ENCODE assay signal across 29 cellular contexts in genomic region chr19:57025491-57025890, GRCh38.
"Had no signal": no experiment of that assay in that cellular context is flagged by ENCODE, and none has a peak within 500 bp of the region (broad histone marks: within the 10 kb centered on the region; RNA-seq: fewer than 3 reads in every experiment).

No MANE protein-coding gene starts in this region.

- H3K27ac Mint-ChIP-seq: stimulated activated effector memory CD8-positive, alpha-beta T cell treated with anti-CD3 and anti-CD28 coated beads, Interleukin-12 subunit alpha, Interleukin-12 subunit beta, amount 100 ng/mL, for 72 hours; stimulated activated memory B cell treated with anti-CD40 and anti-IgM and Interleukin-4, amounts not matched to agents 10 μg/mL and 1 μg/mL and 100 μg/mL, for 72 hours; stimulated activated naive B cell treated with anti-CD40 and anti-IgM and Interleukin-4, amounts not matched to agents 10 μg/mL and 1 μg/mL and 100 μg/mL, for 72 hours; stimulated activated naive CD8-positive, alpha-beta T cell treated with anti-CD3 and anti-CD28 coated beads, Interleukin-15, amount 100 ng/mL, for 72 hours; stimulated activated naive CD8-positive, alpha-beta T cell treated with anti-CD3 and anti-CD28 coated beads, Interleukin-15, Interleukin-2, amounts not matched to agents 100 ng/mL and 50 ng/mL, for 24 hours; type B pancreatic cell had no signal

- H3K4me3 ChIP-seq: stomach, suprapubic skin, testis, thoracic aorta, thyroid gland, tibial artery, tibial nerve, transverse colon, upper lobe of left lung, upper lobe of right lung, uterus, vagina had no signal

- FAIRE-seq: urothelium cell line had no signal

- H3K4me1 Mint-ChIP-seq: stimulated activated effector memory CD8-positive, alpha-beta T cell treated with anti-CD3 and anti-CD28 coated beads, Interleukin-12 subunit alpha, Interleukin-12 subunit beta, amount 100 ng/mL, for 72 hours; stimulated activated memory B cell treated with anti-CD40 and anti-IgM and Interleukin-4, amounts not matched to agents 10 μg/mL and 1 μg/mL and 100 μg/mL, for 72 hours; stimulated activated naive B cell treated with anti-CD40 and anti-IgM and Interleukin-4, amounts not matched to agents 10 μg/mL and 1 μg/mL and 100 μg/mL, for 72 hours; stimulated activated naive CD8-positive, alpha-beta T cell treated with anti-CD3 and anti-CD28 coated beads, Interleukin-15, amount 100 ng/mL, for 72 hours had no signal

- H3K27me3 Mint-ChIP-seq: stimulated activated memory B cell treated with anti-CD40 and anti-IgM and Interleukin-4, amounts not matched to agents 10 μg/mL and 1 μg/mL and 100 μg/mL, for 72 hours; stimulated activated naive CD8-positive, alpha-beta T cell treated with anti-CD3 and anti-CD28 coated beads, Interleukin-15, amount 100 ng/mL, for 72 hours; stimulated activated naive CD8-positive, alpha-beta T cell treated with anti-CD3 and anti-CD28 coated beads, Interleukin-15, Interleukin-2, amounts not matched to agents 100 ng/mL and 50 ng/mL, for 24 hours; type B pancreatic cell had no signal

- H3K9me3 ChIP-seq: testis, thoracic aorta, thyroid gland, upper lobe of right lung, vagina had no signal

- H3K36me3 Mint-ChIP-seq: stimulated activated effector memory CD8-positive, alpha-beta T cell treated with anti-CD3 and anti-CD28 coated beads, Interleukin-12 subunit alpha, Interleukin-12 subunit beta, amount 100 ng/mL, for 72 hours; stimulated activated memory B cell treated with anti-CD40 and anti-IgM and Interleukin-4, amounts not matched to agents 10 μg/mL and 1 μg/mL and 100 μg/mL, for 72 hours; stimulated activated naive B cell treated with anti-CD40 and anti-IgM and Interleukin-4, amounts not matched to agents 10 μg/mL and 1 μg/mL and 100 μg/mL, for 72 hours; type B pancreatic cell had no signal

- ATAC-seq: stimulated activated effector memory CD8-positive, alpha-beta T cell treated with anti-CD3 and anti-CD28 coated beads, Interleukin-12 subunit alpha, Interleukin-12 subunit beta, amount 100 ng/mL, for 72 hours; stimulated activated memory B cell treated with anti-CD40 and anti-IgM and Interleukin-4, amounts not matched to agents 10 μg/mL and 1 μg/mL and 100 μg/mL, for 72 hours; stimulated activated naive B cell treated with anti-CD40 and anti-IgM and Interleukin-4, amounts not matched to agents 10 μg/mL and 1 μg/mL and 100 μg/mL, for 72 hours; stimulated activated naive CD8-positive, alpha-beta T cell treated with anti-CD3 and anti-CD28 coated beads, Interleukin-15, amount 100 ng/mL, for 72 hours; stimulated activated naive CD8-positive, alpha-beta T cell treated with anti-CD3 and anti-CD28 coated beads, Interleukin-15, Interleukin-2, amounts not matched to agents 100 U/mL and 50 U/mL, for 24 hours; upper lobe of right lung had no signal

- H3K4me1 ChIP-seq: stomach, suprapubic skin, testis, thyroid gland, tibial artery, tibial nerve, transverse colon, upper lobe of left lung, upper lobe of right lung, uterus, vagina had no signal

- H3K27me3 ChIP-seq: suprapubic skin, testis, thyroid gland, tibial artery, tibial nerve, transverse colon, upper lobe of left lung, upper lobe of right lung, uterus, vagina had no signal

- H3K27ac ChIP-seq: stomach, suprapubic skin, testis, thoracic aorta, thyroid gland, tibial artery, tibial nerve, transverse colon, upper lobe of left lung, upper lobe of right lung, uterus, vagina had no signal

- H3K36me3 ChIP-seq: stomach, suprapubic skin, thoracic aorta, thyroid gland, tibial artery, tibial nerve, transverse colon, upper lobe of left lung, upper lobe of right lung, uterus, vagina had no signal

- H3K4me3 Mint-ChIP-seq: stimulated activated effector memory CD8-positive, alpha-beta T cell treated with anti-CD3 and anti-CD28 coated beads, Interleukin-12 subunit alpha, Interleukin-12 subunit beta, amount 100 ng/mL, for 72 hours; stimulated activated memory B cell treated with anti-CD40 and anti-IgM and Interleukin-4, amounts not matched to agents 10 μg/mL and 1 μg/mL and 100 μg/mL, for 72 hours; stimulated activated naive B cell treated with anti-CD40 and anti-IgM and Interleukin-4, amounts not matched to agents 10 μg/mL and 1 μg/mL and 100 μg/mL, for 72 hours; stimulated activated naive CD8-positive, alpha-beta T cell treated with anti-CD3 and anti-CD28 coated beads, Interleukin-15, amount 100 ng/mL, for 72 hours; stimulated activated naive CD8-positive, alpha-beta T cell treated with anti-CD3 and anti-CD28 coated beads, Interleukin-15, Interleukin-2, amounts not matched to agents 100 ng/mL and 50 ng/mL, for 24 hours; type B pancreatic cell had no signal

- DNase-seq: stimulated activated CD4-positive, alpha-beta T cell treated with anti-CD3 and anti-CD28 coated beads, Interleukin-2, amount 100 ng/mL, for 48 hours; stimulated activated CD4-positive, alpha-beta T cell treated with anti-CD3 and anti-CD28 coated beads, Interleukin-4, amount 100 ng/mL, for 1 hour; stimulated activated CD4-positive, alpha-beta T cell treated with anti-CD3 and anti-CD28 coated beads, Interleukin-4, amount 100 ng/mL, for 24 hours; stimulated activated CD4-positive, alpha-beta T cell treated with anti-CD3 and anti-CD28 coated beads, Interleukin-4, amount 100 ng/mL, for 4 hours; stimulated activated CD8-positive, alpha-beta memory T cell treated with anti-CD3 and anti-CD28 coated beads, Interleukin-4, amount 100 ng/mL, for 48 hours; stimulated activated naive B cell treated with anti-CD40 and anti-IgM and Interleukin-4, amounts not matched to agents 10 μg/mL and 1 μg/mL and 100 μg/mL, for 72 hours; stimulated activated naive CD4-positive, alpha-beta T cell; stimulated activated naive CD4-positive, alpha-beta T cell treated with Interleukin-2 at 50 U/mL for 16 hours; stimulated activated naive CD8-positive, alpha-beta T cell treated with anti-CD3 and anti-CD28 coated beads, Interleukin-15, amount 100 ng/mL, for 72 hours; stimulated activated naive CD8-positive, alpha-beta T cell treated with anti-CD3 and anti-CD28 coated beads, Interleukin-15, Interleukin-2, amounts not matched to agents 100 U/mL and 50 U/mL, for 24 hours; stomach; substantia nigra; testis; thyroid gland; tibial artery; transverse colon; trophoblast cell; upper lobe of left lung; upper lobe of right lung; uterus had no signal
